21 cellular contexts compared by ENCODE assay signal in genomic region chr9:133151041-133151440, GRCh38. TPM values are rescaled to one million over a fixed set of nuclear protein-coding genes. Genes with fewer than 3 reads are reported as not detected.
DNase-seq lines count a peak whose midpoint lies in the region; TF ChIP-seq lines count a peak whose summit lies in the region.
"Had no signal": no experiment of that assay in that cellular context is flagged by ENCODE, and none has a peak within 500 bp of the region (broad histone marks: within the 10 kb centered on the region; RNA-seq: fewer than 3 reads in every experiment).

No MANE protein-coding gene starts in this region.

- peak overlapping the region; percentile 30 for H3K4me3 Mint-ChIP-seq in T-helper 1 cell treated with Interleukin-12 subunit alpha and Interleukin-12 subunit beta and Interleukin-4 antibody, amounts not matched to agents 30 μg/mL and 1 μg/mL, for 36 hours
- peak overlapping the region in 6 of 8 donors; percentile 42 to 72 (median 58) for H3K4me3 Mint-ChIP-seq in CD4-positive, alpha-beta memory T cell
- peak overlapping the region; percentile 42 for H3K4me3 Mint-ChIP-seq in activated T-helper 2 cell treated with anti-CD3 and anti-CD28 coated beads, Interferon-gamma antibody, Interleukin-2, Interleukin-4, amounts not matched to agents 10 μg/mL and 5 μg/mL and 100 μg/mL, durations not matched to agents 14 hours and 24 hours and 36 hours (ENCODE audit: low read depth)
- H3K4me3 Mint-ChIP-seq in nephron progenitor cell: peak overlapping the region; percentile 63

- H3K27ac Mint-ChIP-seq in T-helper 1 cell treated with Interleukin-12 subunit alpha and Interleukin-12 subunit beta and Interleukin-4 antibody, amounts not matched to agents 30 μg/mL and 1 μg/mL, for 36 hours: peak overlapping the region; percentile 12
- peak overlapping the region in 6 of 7 donors; percentile 57 to 88 (median 75) for H3K27ac Mint-ChIP-seq in CD4-positive, alpha-beta memory T cell
- peak overlapping the region; percentile 46 for H3K27ac Mint-ChIP-seq in activated T-helper 2 cell treated with anti-CD3 and anti-CD28 coated beads, Interferon-gamma antibody, Interleukin-2, Interleukin-4, amounts not matched to agents 10 μg/mL and 5 μg/mL and 100 μg/mL, durations not matched to agents 14 hours and 24 hours and 36 hours
- no peak overlapping the region for H3K27ac Mint-ChIP-seq in nephron progenitor cell

- CTCF ChIA-PET in CD4-positive, alpha-beta memory T cell (lab: Charles Lee; ENCODE audit: partially characterized antibody): interaction anchor here (0.7 to 19.9 kb wide), 2 partner anchors 30 to 43 kb away, joined by 3 to 596 read pairs; partner anchors contain the start of gene RALGDS

- no peaks in the 10 kb centered on the region for H3K9me3 Mint-ChIP-seq in T-helper 1 cell treated with Interleukin-12 subunit alpha and Interleukin-12 subunit beta and Interleukin-4 antibody, amounts not matched to agents 30 μg/mL and 1 μg/mL, for 36 hours
- no peaks in the 10 kb centered on the region for H3K9me3 Mint-ChIP-seq in CD4-positive, alpha-beta memory T cell
- H3K9me3 Mint-ChIP-seq in activated T-helper 2 cell treated with anti-CD3 and anti-CD28 coated beads, Interferon-gamma antibody, Interleukin-2, Interleukin-4, amounts not matched to agents 10 μg/mL and 5 μg/mL and 100 μg/mL, durations not matched to agents 14 hours and 24 hours and 36 hours: no peaks in the 10 kb centered on the region
- H3K9me3 Mint-ChIP-seq in nephron progenitor cell: no peaks in the 10 kb centered on the region

- H3K36me3 ChIP-seq in CD4-positive, alpha-beta memory T cell (ENCODE audit: insufficient read depth, low read length): no peaks in the 10 kb centered on the region
- H3K36me3 ChIP-seq: colonic mucosa, prostate gland, transverse colon had no signal

- TF ChIP-seq CTCF in nephron progenitor cell (IDR thresholded peaks at IDR 0.05): no peak

- H3K4me1 Mint-ChIP-seq in T-helper 1 cell treated with Interleukin-12 subunit alpha and Interleukin-12 subunit beta and Interleukin-4 antibody, amounts not matched to agents 30 μg/mL and 1 μg/mL, for 36 hours (ENCODE audit: low read depth): peaks cover 18% of the 10 kb centered on the region
- peaks cover 6 to 28% (median 19%) of the 10 kb centered on the region in 4 donors for H3K4me1 Mint-ChIP-seq in CD4-positive, alpha-beta memory T cell
- H3K4me1 Mint-ChIP-seq in activated T-helper 2 cell treated with anti-CD3 and anti-CD28 coated beads, Interferon-gamma antibody, Interleukin-2, Interleukin-4, amounts not matched to agents 10 μg/mL and 5 μg/mL and 100 μg/mL, durations not matched to agents 14 hours and 24 hours and 36 hours (ENCODE audit: low read depth): peaks cover 11% of the 10 kb centered on the region
- H3K4me1 Mint-ChIP-seq in nephron progenitor cell: peaks cover 48% of the 10 kb centered on the region

- no peaks in the 10 kb centered on the region for H3K36me3 Mint-ChIP-seq in T-helper 1 cell treated with Interleukin-12 subunit alpha and Interleukin-12 subunit beta and Interleukin-4 antibody, amounts not matched to agents 30 μg/mL and 1 μg/mL, for 36 hours (ENCODE audit: low read depth)
- H3K36me3 Mint-ChIP-seq in CD4-positive, alpha-beta memory T cell: peaks cover 0 to 11% of the 10 kb centered on the region in 2 donors
- peaks cover 12% of the 10 kb centered on the region for H3K36me3 Mint-ChIP-seq in activated T-helper 2 cell treated with anti-CD3 and anti-CD28 coated beads, Interferon-gamma antibody, Interleukin-2, Interleukin-4, amounts not matched to agents 10 μg/mL and 5 μg/mL and 100 μg/mL, durations not matched to agents 14 hours and 24 hours and 36 hours (ENCODE audit: low read depth)
- no peaks in the 10 kb centered on the region for H3K36me3 Mint-ChIP-seq in nephron progenitor cell (ENCODE audit: low read depth)

- H3K4me1 ChIP-seq in CD4-positive, alpha-beta memory T cell (ENCODE audit: insufficient read depth, low read length): peaks cover 26% of the 10 kb centered on the region

- no peaks in the 10 kb centered on the region for H3K27me3 ChIP-seq in CD4-positive, alpha-beta memory T cell (ENCODE audit: insufficient read depth, low read length)
- H3K27me3 ChIP-seq: colonic mucosa, transverse colon had no signal

- H3K9me3 ChIP-seq in CD4-positive, alpha-beta memory T cell (ENCODE audit: control insufficient read depth in 1 of 2, low read length in 2 of 2): no peaks in the 10 kb centered on the region
- H3K9me3 ChIP-seq: colonic mucosa, prostate gland, transverse colon had no signal

- no peak overlapping the region for H3K4me3 ChIP-seq in CD4-positive, alpha-beta memory T cell (ENCODE audit: low read length in 2 of 2)
- H3K4me3 ChIP-seq: colonic mucosa, prostate gland, smooth muscle cell, transverse colon had no signal

- intact Hi-C loops in CD4-positive, alpha-beta memory T cell (cut with micrococcal nuclease): no loop called here
- intact Hi-C loops in activated T-helper 2 cell treated with anti-CD3 and anti-CD28 coated beads, Interferon-gamma antibody, Interleukin-2, Interleukin-4, amounts not matched to agents 10 μg/mL and 5 μg/mL and 100 μg/mL, durations not matched to agents 14 hours and 24 hours and 36 hours (cut with micrococcal nuclease): no loop called here

- DNase-seq in T-helper 1 cell (no peak), nephron progenitor cell (no peak), substantia nigra (lab: John Stamatoyannopoulos, UW) (no peak), SKM-1 (lab: John Stamatoyannopoulos, UW; ENCODE audit: unreplicated experiment) (no peak), AG08395 (ENCODE audit: low spot score) (no peak)
- peak in 1 of 5 donors; percentile 35 for DNase-seq in CD4-positive, alpha-beta memory T cell
- DNase-seq in activated T-helper 2 cell treated with anti-CD3 and anti-CD28 coated beads, Interferon-gamma antibody, Interleukin-2, Interleukin-4, amounts not matched to agents 10 μg/mL and 5 μg/mL and 100 μg/mL, durations not matched to agents 14 hours and 24 hours and 36 hours (ENCODE audit: low spot score): no peak
- DNase-seq: activated CD4-positive, alpha-beta T cell treated with anti-CD3 and anti-CD28 coated beads for 4 hours; activated effector memory CD4-positive, alpha-beta T cell treated with Interleukin-2 at 50 U/mL for 16 hours; colonic mucosa; foreskin melanocyte; KBM-7; NCI-H2081; NCI-H510A; transverse colon had no signal

- no peaks in the 10 kb centered on the region for H3K27me3 Mint-ChIP-seq in T-helper 1 cell treated with Interleukin-12 subunit alpha and Interleukin-12 subunit beta and Interleukin-4 antibody, amounts not matched to agents 30 μg/mL and 1 μg/mL, for 36 hours (ENCODE audit: low read depth)
- no peaks in the 10 kb centered on the region for H3K27me3 Mint-ChIP-seq in CD4-positive, alpha-beta memory T cell
- no peaks in the 10 kb centered on the region for H3K27me3 Mint-ChIP-seq in activated T-helper 2 cell treated with anti-CD3 and anti-CD28 coated beads, Interferon-gamma antibody, Interleukin-2, Interleukin-4, amounts not matched to agents 10 μg/mL and 5 μg/mL and 100 μg/mL, durations not matched to agents 14 hours and 24 hours and 36 hours (ENCODE audit: low read depth)
- H3K27me3 Mint-ChIP-seq in nephron progenitor cell (ENCODE audit: low read depth, poor library complexity): peaks cover 2% of the 10 kb centered on the region

- POLR2A ChIA-PET in CD4-positive, alpha-beta memory T cell (lab: Charles Lee; ENCODE audit: partially characterized antibody): interaction anchor here (10.9 to 13.6 kb wide), 2 partner anchors 20 to 40 kb away, joined by 345 to 424 read pairs; partner anchors contain the start of gene RALGDS

- H3K27ac ChIP-seq in CD4-positive, alpha-beta memory T cell (ENCODE audit: low read depth, low read length): no peak overlapping the region
- no peak overlapping the region for H3K27ac ChIP-seq in substantia nigra (ENCODE audit: low read depth, low read length, poor library complexity, severe bottlenecking)
- H3K27ac ChIP-seq: colonic mucosa, prostate gland had no signal

RNA-seq across cellular contexts. Expression of gene GBGT1, which starts 12.7 kb away (rescaled TPM):
- 1 to 10 TPM; 3.6 to 6.3 TPM for total RNA-seq in CD4-positive, alpha-beta memory T cell
- under 1 TPM; 0.16 to 0.50 TPM for polyA plus RNA-seq in CD4-positive, alpha-beta memory T cell
- total RNA-seq in activated T-helper 2 cell treated with anti-CD3 and anti-CD28 coated beads, Interferon-gamma antibody, Interleukin-2, Interleukin-4, amounts not matched to agents 10 μg/mL and 5 μg/mL and 100 μg/mL, durations not matched to agents 14 hours and 24 hours and 36 hours: 6.8 and 7.4 TPM in 2 replicates
- total RNA-seq: H4 had no signal

RNA-seq across cellular contexts. Expression of gene RALGDS, which starts 30.0 kb away (rescaled TPM):
- total RNA-seq in CD4-positive, alpha-beta memory T cell: 100 to 1,000 TPM; 123 to 131 TPM
- polyA plus RNA-seq in CD4-positive, alpha-beta memory T cell: 10 to 100 TPM; 27.9 to 67.8 TPM
- total RNA-seq in activated T-helper 2 cell treated with anti-CD3 and anti-CD28 coated beads, Interferon-gamma antibody, Interleukin-2, Interleukin-4, amounts not matched to agents 10 μg/mL and 5 μg/mL and 100 μg/mL, durations not matched to agents 14 hours and 24 hours and 36 hours: 78.8 and 85.8 TPM in 2 replicates

RNA-seq across cellular contexts. Expression of gene OBP2B, which starts 58.0 kb away (rescaled TPM):
- not detected for total RNA-seq in CD4-positive, alpha-beta memory T cell
- polyA plus RNA-seq in CD4-positive, alpha-beta memory T cell: not detected
- total RNA-seq in activated T-helper 2 cell treated with anti-CD3 and anti-CD28 coated beads, Interferon-gamma antibody, Interleukin-2, Interleukin-4, amounts not matched to agents 10 μg/mL and 5 μg/mL and 100 μg/mL, durations not matched to agents 14 hours and 24 hours and 36 hours: not detected in 2 replicates
- total RNA-seq: colonic mucosa, H4, left lobe of liver, mucosa of gallbladder, smooth muscle cell, transverse colon had no signal
- polyA plus RNA-seq: smooth muscle cell had no signal
